ENCODE assay signal across 1 cellular context in the genomic region with DNA sequence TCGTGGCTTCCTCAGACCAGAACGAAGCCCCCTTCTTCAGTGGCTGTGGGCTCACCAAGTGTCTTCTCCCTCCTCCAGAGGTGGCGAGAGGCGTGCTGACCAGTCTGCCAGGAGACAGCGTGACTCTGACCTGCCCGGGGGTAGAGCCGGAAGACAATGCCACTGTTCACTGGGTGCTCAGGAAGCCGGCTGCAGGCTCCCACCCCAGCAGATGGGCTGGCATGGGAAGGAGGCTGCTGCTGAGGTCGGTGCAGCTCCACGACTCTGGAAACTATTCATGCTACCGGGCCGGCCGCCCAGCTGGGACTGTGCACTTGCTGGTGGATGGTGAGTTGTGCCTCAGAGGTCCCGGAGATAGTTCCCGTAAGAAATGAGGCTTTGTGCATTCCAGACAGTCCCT.
TF ChIP-seq lines count a peak whose summit lies in the region.

No MANE protein-coding gene starts in this region.

TF ChIP-seq in H1, 55 proteins besides CTCF, POLR2A, EP300 and RAD21:
- TF ChIP-seq SIN3A (conservative IDR thresholded peaks at IDR 0.05 in 1 of 2, IDR thresholded peaks at IDR 0.05 in 1 of 2; ENCODE audit: low read depth in 1 of 2, low read length in 2 of 2) (no peak), ASH2L (IDR thresholded peaks at IDR 0.05; ENCODE audit: low read length) (no peak), YY1 (IDR thresholded peaks at IDR 0.05; ENCODE audit: low read depth, low read length) (no peak), EGR1 (IDR thresholded peaks at IDR 0.05; ENCODE audit: borderline replicate concordance, low read depth, low read length) (no peak), SIX5 (IDR thresholded peaks at IDR 0.05; ENCODE audit: low read depth, low read length) (no peak)
- TF ChIP-seq, protein P1, sequence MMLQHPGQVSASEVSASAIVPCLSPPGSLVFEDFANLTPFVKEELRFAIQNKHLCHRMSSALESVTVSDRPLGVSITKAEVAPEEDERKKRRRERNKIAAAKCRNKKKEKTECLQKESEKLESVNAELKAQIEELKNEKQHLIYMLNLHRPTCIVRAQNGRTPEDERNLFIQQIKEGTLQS (IDR thresholded peaks at IDR 0.05; ENCODE audit: insufficient read depth, low read depth, low read length): no peak
- TF ChIP-seq, protein P2, sequence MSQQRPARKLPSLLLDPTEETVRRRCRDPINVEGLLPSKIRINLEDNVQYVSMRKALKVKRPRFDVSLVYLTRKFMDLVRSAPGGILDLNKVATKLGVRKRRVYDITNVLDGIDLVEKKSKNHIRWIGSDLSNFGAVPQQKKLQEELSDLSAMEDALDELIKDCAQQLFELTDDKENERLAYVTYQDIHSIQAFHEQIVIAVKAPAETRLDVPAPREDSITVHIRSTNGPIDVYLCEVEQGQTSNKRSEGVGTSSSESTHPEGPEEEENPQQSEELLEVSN (IDR thresholded peaks at IDR 0.05): no peak
